ENCODE assay signal across 1 cellular context in the genomic region with DNA sequence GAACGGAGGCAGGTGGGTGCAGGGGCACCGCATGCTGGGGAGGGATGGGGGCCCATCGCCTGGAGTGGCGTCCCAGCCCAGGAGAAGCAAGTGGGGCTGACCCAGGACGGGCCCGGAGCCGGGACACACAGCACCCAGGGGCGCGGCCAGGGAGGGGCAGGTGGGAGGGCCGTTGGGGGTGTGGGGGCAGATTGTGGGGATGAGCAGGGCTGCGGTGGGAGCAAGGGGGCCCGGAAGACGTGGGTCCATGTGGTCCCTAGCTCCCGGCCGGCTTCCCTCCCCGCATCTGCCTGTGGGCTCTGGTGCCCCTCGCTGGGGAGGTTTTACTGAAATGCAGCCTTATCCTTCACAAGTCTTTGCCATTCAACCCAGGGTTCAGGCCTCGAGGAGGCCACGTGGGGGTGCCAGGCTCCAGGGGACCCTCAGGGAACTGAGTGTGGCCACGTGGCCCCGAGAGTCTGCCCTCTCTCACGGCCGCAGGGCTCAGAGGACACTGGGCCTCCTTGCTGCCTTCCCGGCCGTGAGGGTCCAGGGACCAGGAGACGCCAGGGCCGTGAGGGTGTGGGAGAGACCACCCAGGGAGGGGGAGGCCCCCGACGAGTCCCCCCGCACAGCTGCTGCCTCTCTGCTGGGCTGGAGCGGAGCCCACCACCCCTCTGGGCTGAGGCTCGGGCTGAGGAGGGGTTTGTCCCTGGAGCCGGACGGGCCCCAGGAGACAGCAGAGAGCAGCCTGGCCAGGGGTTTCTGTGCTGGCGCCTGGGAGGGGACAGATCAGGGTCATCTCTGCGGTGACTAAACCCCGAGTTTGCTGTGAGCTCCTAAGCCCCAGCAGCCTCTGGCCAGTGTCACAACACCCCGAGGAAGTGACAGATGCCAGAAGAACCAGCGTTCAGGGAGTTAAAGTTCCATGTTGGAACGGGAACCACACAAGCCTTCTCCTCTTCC.
TF ChIP-seq lines count a peak whose summit lies in the region.

No MANE protein-coding gene starts in this region.

TF ChIP-seq in IMR-90, 13 proteins besides CTCF, POLR2A, EP300 and RAD21 (continued from another document):
- TF ChIP-seq NFE2L2 (IDR thresholded peaks at IDR 0.05; ENCODE audit: low read depth, low read length) (no peak), RFX5 (IDR thresholded peaks at IDR 0.05; ENCODE audit: low read depth, low read length) (no peak), BHLHE40 (IDR thresholded peaks at IDR 0.05; ENCODE audit: low read depth, low read length) (no peak), MXI1 (IDR thresholded peaks at IDR 0.05; ENCODE audit: borderline replicate concordance, low read depth, low read length) (no peak)
- TF ChIP-seq, protein P1, sequence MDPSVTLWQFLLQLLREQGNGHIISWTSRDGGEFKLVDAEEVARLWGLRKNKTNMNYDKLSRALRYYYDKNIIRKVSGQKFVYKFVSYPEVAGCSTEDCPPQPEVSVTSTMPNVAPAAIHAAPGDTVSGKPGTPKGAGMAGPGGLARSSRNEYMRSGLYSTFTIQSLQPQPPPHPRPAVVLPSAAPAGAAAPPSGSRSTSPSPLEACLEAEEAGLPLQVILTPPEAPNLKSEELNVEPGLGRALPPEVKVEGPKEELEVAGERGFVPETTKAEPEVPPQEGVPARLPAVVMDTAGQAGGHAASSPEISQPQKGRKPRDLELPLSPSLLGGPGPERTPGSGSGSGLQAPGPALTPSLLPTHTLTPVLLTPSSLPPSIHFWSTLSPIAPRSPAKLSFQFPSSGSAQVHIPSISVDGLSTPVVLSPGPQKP (IDR thresholded peaks at IDR 0.05; ENCODE audit: borderline replicate concordance, low read depth, low read length), result no peak
